Comparison of ENCODE assay signal across 26 cellular contexts in genomic region chr13:48849515-48849914, GRCh38.
"Had no signal": no experiment of that assay in that cellular context is flagged by ENCODE, and none has a peak within 500 bp of the region (broad histone marks: within the 10 kb centered on the region; RNA-seq: fewer than 3 reads in every experiment).

No MANE protein-coding gene starts in this region.

- H3K9me3 Mint-ChIP-seq: activated naive CD4-positive, alpha-beta T cell treated with anti-CD3 and anti-CD28 coated beads, Interleukin-2, amount 50 U/mL, for 72 hours; activated T-helper 2 cell treated with anti-CD3 and anti-CD28 coated beads, Interferon-gamma antibody, Interleukin-2, Interleukin-4, amounts not matched to agents 10 μg/mL and 5 μg/mL and 100 μg/mL, durations not matched to agents 14 hours and 24 hours and 36 hours; naive thymus-derived CD8-positive, alpha-beta T cell; stimulated activated effector memory CD8-positive, alpha-beta T cell treated with anti-CD3 and anti-CD28 coated beads, Interleukin-12 subunit alpha, Interleukin-12 subunit beta, amount 100 ng/mL, for 72 hours; stimulated activated naive CD8-positive, alpha-beta T cell treated with anti-CD3 and anti-CD28 coated beads, Interleukin-15, Interleukin-2, amounts not matched to agents 100 ng/mL and 50 ng/mL, for 24 hours; type B pancreatic cell had no signal

- H3K27ac Mint-ChIP-seq: activated CD8-positive, alpha-beta T cell treated with anti-CD3 and anti-CD28 coated beads for 36 hours; activated naive CD4-positive, alpha-beta T cell treated with anti-CD3 and anti-CD28 coated beads, Interleukin-2, amount 50 U/mL, for 72 hours; activated T-helper 2 cell treated with anti-CD3 and anti-CD28 coated beads, Interferon-gamma antibody, Interleukin-2, Interleukin-4, amounts not matched to agents 10 μg/mL and 5 μg/mL and 100 μg/mL, durations not matched to agents 14 hours and 24 hours and 36 hours; naive thymus-derived CD8-positive, alpha-beta T cell; neural progenitor cell; stimulated activated effector memory CD8-positive, alpha-beta T cell treated with anti-CD3 and anti-CD28 coated beads, Interleukin-12 subunit alpha, Interleukin-12 subunit beta, amount 100 ng/mL, for 72 hours; stimulated activated naive CD8-positive, alpha-beta T cell treated with anti-CD3 and anti-CD28 coated beads, Interleukin-15, Interleukin-2, amounts not matched to agents 100 ng/mL and 50 ng/mL, for 24 hours; type B pancreatic cell had no signal

- H3K4me3 ChIP-seq: coronary artery, dorsolateral prefrontal cortex, gastrocnemius medialis, neural progenitor cell, psoas muscle, sigmoid colon, uterus had no signal

- H3K27me3 ChIP-seq: dorsolateral prefrontal cortex, gastrocnemius medialis, neural progenitor cell, sigmoid colon, uterus had no signal

- ATAC-seq: activated CD8-positive, alpha-beta T cell treated with anti-CD3 and anti-CD28 coated beads for 36 hours; activated naive CD4-positive, alpha-beta T cell treated with anti-CD3 and anti-CD28 coated beads, Interleukin-2, amount 50 U/mL, for 72 hours; gastrocnemius medialis; naive thymus-derived CD8-positive, alpha-beta T cell; psoas muscle; stimulated activated effector memory CD8-positive, alpha-beta T cell treated with anti-CD3 and anti-CD28 coated beads, Interleukin-12 subunit alpha, Interleukin-12 subunit beta, amount 100 ng/mL, for 72 hours had no signal

- H3K4me2 ChIP-seq: neural progenitor cell had no signal

- H3K4me1 ChIP-seq: gastrocnemius medialis, neural progenitor cell, parathyroid adenoma, psoas muscle, sigmoid colon, uterus had no signal

- H3K79me2 ChIP-seq: parathyroid adenoma had no signal

- H3K36me3 ChIP-seq: gastrocnemius medialis, neural progenitor cell, sigmoid colon, uterus had no signal

- H3K9me3 ChIP-seq: gastrocnemius medialis, psoas muscle, sigmoid colon, uterus had no signal

- H3K27ac ChIP-seq: coronary artery, dorsolateral prefrontal cortex, gastrocnemius medialis, neural progenitor cell, parathyroid adenoma, psoas muscle, sigmoid colon, uterus had no signal

- H2AFZ ChIP-seq: neural progenitor cell, parathyroid adenoma had no signal

- DNase-seq: activated CD4-positive, alpha-beta T cell treated with anti-CD3 and anti-CD28 coated beads for 1 hour; activated CD4-positive, alpha-beta T cell treated with anti-CD3 and anti-CD28 coated beads, Interleukin-2, amount 50 U/mL, for 1 hour; activated CD8-positive, alpha-beta T cell treated with anti-CD3 and anti-CD28 coated beads for 36 hours; activated naive CD4-positive, alpha-beta T cell; activated T-cell treated with anti-CD3 and anti-CD28 coated beads, Interleukin-2, amount 50 U/mL, for 48 hours; cerebellar nuclear complex; dorsolateral prefrontal cortex; effector memory CD4-positive, alpha-beta T cell; gastrocnemius medialis; hippocampal formation; midbrain; naive thymus-derived CD8-positive, alpha-beta T cell; occipital lobe; psoas muscle; sigmoid colon; small intestine; stimulated activated CD4-positive, alpha-beta T cell treated with anti-CD3 and anti-CD28 coated beads, Interleukin-4, amount 100 ng/mL, for 24 hours; uterus had no signal

- H3K4me3 Mint-ChIP-seq: activated CD8-positive, alpha-beta T cell treated with anti-CD3 and anti-CD28 coated beads for 36 hours; naive thymus-derived CD8-positive, alpha-beta T cell; neural progenitor cell; stimulated activated effector memory CD8-positive, alpha-beta T cell treated with anti-CD3 and anti-CD28 coated beads, Interleukin-12 subunit alpha, Interleukin-12 subunit beta, amount 100 ng/mL, for 72 hours; stimulated activated naive CD8-positive, alpha-beta T cell treated with anti-CD3 and anti-CD28 coated beads, Interleukin-15, Interleukin-2, amounts not matched to agents 100 ng/mL and 50 ng/mL, for 24 hours; type B pancreatic cell had no signal

- H3K36me3 Mint-ChIP-seq: naive thymus-derived CD8-positive, alpha-beta T cell; stimulated activated effector memory CD8-positive, alpha-beta T cell treated with anti-CD3 and anti-CD28 coated beads, Interleukin-12 subunit alpha, Interleukin-12 subunit beta, amount 100 ng/mL, for 72 hours; type B pancreatic cell had no signal
